Comparison of ENCODE assay signal across 24 cellular contexts in the genomic region with DNA sequence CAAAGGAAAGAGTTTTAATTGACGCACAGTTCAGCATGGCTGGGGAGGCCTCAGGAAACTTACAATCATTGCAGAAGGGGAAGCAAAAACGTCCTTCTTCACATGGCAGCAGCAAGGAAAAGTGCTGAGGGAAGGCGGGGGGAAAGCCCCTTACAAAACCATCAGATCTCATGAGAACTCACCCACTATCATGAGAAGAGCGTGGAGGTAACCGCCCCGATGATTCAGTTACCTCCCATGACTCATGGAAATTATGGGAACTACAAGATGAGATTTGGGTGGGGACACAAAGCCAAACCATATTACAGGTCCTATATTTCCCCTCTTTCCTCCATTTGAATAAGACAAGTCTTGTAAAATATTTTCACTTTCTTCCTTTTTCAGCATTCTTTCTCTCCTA.
"Had no signal": no experiment of that assay in that cellular context is flagged by ENCODE, and none has a peak within 500 bp of the region (broad histone marks: within the 10 kb centered on the region; RNA-seq: fewer than 3 reads in every experiment).

No MANE protein-coding gene starts in this region.

- H2AFZ ChIP-seq: hepatocyte had no signal

- H3K4me3 ChIP-seq: coronary artery, esophagus muscularis mucosa, gastroesophageal sphincter, heart left ventricle, hepatocyte, left lung, prostate gland, right atrium auricular region, smooth muscle cell, testis, tibial artery had no signal

- H3K27me3 ChIP-seq: esophagus muscularis mucosa, foreskin keratinocyte, gastroesophageal sphincter, heart left ventricle, right atrium auricular region, testis, tibial artery had no signal

- DNase-seq: dermis blood vessel endothelial cell; effector memory CD4-positive, alpha-beta T cell; foreskin keratinocyte; heart left ventricle; left cardiac atrium; left lung; mesendoderm; midbrain; naive thymus-derived CD4-positive, alpha-beta T cell; nucleus accumbens; stimulated activated CD8-positive, alpha-beta memory T cell treated with anti-CD3 and anti-CD28 coated beads, Interleukin-4, amount 100 ng/mL, for 48 hours; stimulated activated naive CD4-positive, alpha-beta T cell; substantia nigra; testis; tibial artery had no signal

- H3K9me3 Mint-ChIP-seq: nephron, type B pancreatic cell had no signal

- H3K4me2 ChIP-seq: hepatocyte, smooth muscle cell had no signal

- H3K4me1 ChIP-seq: esophagus muscularis mucosa, gastroesophageal sphincter, heart left ventricle, left lung, prostate gland, testis had no signal

- H3K36me3 ChIP-seq: esophagus muscularis mucosa, gastroesophageal sphincter, heart left ventricle, left lung, prostate gland, right atrium auricular region, tibial artery had no signal

- H3K9me3 ChIP-seq: esophagus muscularis mucosa, gastroesophageal sphincter, heart left ventricle, left lung, prostate gland, right atrium auricular region, testis, tibial artery had no signal

- H3K36me3 Mint-ChIP-seq: naive thymus-derived CD4-positive, alpha-beta T cell; type B pancreatic cell had no signal

- H3K27ac ChIP-seq: coronary artery, esophagus muscularis mucosa, foreskin keratinocyte, gastroesophageal sphincter, heart left ventricle, hepatocyte, left lung, prostate gland, right atrium auricular region, testis, tibial artery had no signal

- H3K4me3 Mint-ChIP-seq: naive thymus-derived CD4-positive, alpha-beta T cell; nephron; type B pancreatic cell had no signal

- H3K4me1 Mint-ChIP-seq: naive thymus-derived CD4-positive, alpha-beta T cell had no signal

- H3K79me2 ChIP-seq: hepatocyte had no signal

- H3K27ac Mint-ChIP-seq: naive thymus-derived CD4-positive, alpha-beta T cell; nephron; type B pancreatic cell had no signal
